ENCODE assay signal across 8 cellular contexts in the genomic region with DNA sequence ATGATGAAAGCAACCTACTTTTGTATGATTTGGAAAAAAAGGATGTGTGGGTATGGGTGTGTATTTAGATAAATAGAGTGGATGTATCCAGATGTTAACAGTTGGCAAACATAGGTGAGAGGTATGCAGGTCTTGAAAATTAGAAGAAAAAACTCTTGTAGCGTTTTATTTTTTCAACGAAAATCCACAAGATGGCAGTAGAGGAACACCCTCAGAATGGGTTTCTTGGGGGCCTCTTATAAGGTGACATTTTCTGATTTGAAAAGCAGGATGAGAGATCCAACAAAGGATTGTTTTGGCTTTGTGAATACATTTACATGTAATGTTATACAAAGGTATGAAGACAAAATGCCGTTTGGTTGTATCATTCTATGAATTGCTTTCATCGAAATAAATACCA.
A peak's percentile ranks its signal among the peaks of the same experiment; 100 is the strongest.
DNase-seq lines count a peak whose midpoint lies in the region; ATAC-seq and TF ChIP-seq lines count a peak whose summit lies in the region.

No MANE protein-coding gene starts in this region.

- H3K4me2 ChIP-seq in mesenchymal stem cell (ENCODE audit: low read length, poor library complexity, severe bottlenecking) = no peak overlapping the region

- H3K79me1 ChIP-seq in mesenchymal stem cell (replicated peaks; ENCODE audit: low read length, poor library complexity, severe bottlenecking) = no peaks in the 10 kb centered on the region

- H4K91ac ChIP-seq in mesenchymal stem cell (ENCODE audit: low read length) = no peak overlapping the region

- H3K27me3 ChIP-seq in BJ (ENCODE audit: control insufficient read depth, insufficient read depth, low read length) (no peaks in the 10 kb centered on the region), mesenchymal stem cell (ENCODE audit: control insufficient read depth in 1 of 2, insufficient read depth in 1 of 2, low read length in 2 of 2) (no peaks in the 10 kb centered on the region)

- H3K4me3 Mint-ChIP-seq in brain = no peak overlapping the region

- H3K27ac Mint-ChIP-seq in brain = peak overlapping the region in 1 of 5 experiments; percentile 24

- no peak overlapping the region for H2BK120ac ChIP-seq in mesenchymal stem cell (ENCODE audit: low read depth, low read length)

- no peak overlapping the region for H3K18ac ChIP-seq in mesenchymal stem cell (ENCODE audit: low read depth in 1 of 2, low read length in 2 of 2)

- no peak overlapping the region for H3K4me3 ChIP-seq in BJ (ENCODE audit: low read depth, low read length)
- no peak overlapping the region for H3K4me3 ChIP-seq in mesenchymal stem cell (ENCODE audit: insufficient read depth in 1 of 2, low read depth in 1 of 2, low read length in 2 of 2)

- no peak overlapping the region for H2BK5ac ChIP-seq in mesenchymal stem cell (ENCODE audit: low read depth, low read length, poor library complexity, severe bottlenecking)

- no peaks in the 10 kb centered on the region for H3K9me3 Mint-ChIP-seq in brain

- H2BK12ac ChIP-seq in mesenchymal stem cell (ENCODE audit: low read length in 2 of 2) = no peak overlapping the region

- H2AFZ ChIP-seq in mesenchymal stem cell (ENCODE audit: low read depth, low read length) = no peak overlapping the region

- no peak overlapping the region for H2BK15ac ChIP-seq in mesenchymal stem cell (ENCODE audit: low read depth, poor library complexity, severe bottlenecking)

- ATAC-seq in GM18868 (IDR thresholded peaks at IDR 0.05; ENCODE audit: unreplicated experiment) (peak; percentile 61), GM21619 (IDR thresholded peaks at IDR 0.05; ENCODE audit: unreplicated experiment) (no peak), GM19035 (IDR thresholded peaks at IDR 0.05; ENCODE audit: unreplicated experiment) (no peak)

- WGBS in mesenchymal stem cell = 0% methylated on average over 2 of the region's 4 CpGs

- H3K4me1 ChIP-seq in mesenchymal stem cell (ENCODE audit: control insufficient read depth, insufficient read depth, low read depth, low read length) = no peaks in the 10 kb centered on the region

- no peaks in the 10 kb centered on the region for H3K9me3 ChIP-seq in mesenchymal stem cell (ENCODE audit: control insufficient read depth, low read length)

- no peaks in the 10 kb centered on the region for H3K4me1 Mint-ChIP-seq in brain

- H3K36me3 Mint-ChIP-seq in brain = no peaks in the 10 kb centered on the region

- CTCF ChIA-PET in BJ (lab: Yijun Ruan, JAX) = interaction anchor here (0.8 kb wide), 1 partner anchor 1422 kb away, joined by 3 read pairs; no protein-coding TSS in a partner anchor

- no peak overlapping the region for H2AK5ac ChIP-seq in mesenchymal stem cell (ENCODE audit: low read length, severe bottlenecking)

- H3K14ac ChIP-seq in mesenchymal stem cell (ENCODE audit: low read length in 2 of 2) = no peak overlapping the region

- H3K23ac ChIP-seq in mesenchymal stem cell (ENCODE audit: low read length in 2 of 2) = no peak overlapping the region

- H3K4ac ChIP-seq in mesenchymal stem cell (ENCODE audit: low read depth in 1 of 2, low read length in 2 of 2) = no peak overlapping the region

- H3K9ac ChIP-seq in mesenchymal stem cell (ENCODE audit: low read length) = no peak overlapping the region

- DNase-seq in BJ (ENCODE audit: low read depth) (no peak), NCI-H2107 treated with DMSO at 0.1 percent for 48 hours (lab: John Stamatoyannopoulos, UW; ENCODE audit: unreplicated experiment) (peak; percentile 5), mesenchymal stem cell (peak; percentile 33), NCI-H510A (lab: John Stamatoyannopoulos, UW) (no peak)

- H3K27me3 Mint-ChIP-seq in brain = peaks cover 7% of the 10 kb centered on the region

- POLR2A ChIA-PET in BJ (lab: Charles Lee) = no interaction called here

- no peaks in the 10 kb centered on the region for H3K36me3 ChIP-seq in BJ (ENCODE audit: control insufficient read depth, insufficient read depth, low read length)
- H3K36me3 ChIP-seq in mesenchymal stem cell (ENCODE audit: control insufficient read depth in 1 of 2, insufficient read depth in 2 of 2, low read depth in 1 of 2, low read length in 2 of 2) = no peaks in the 10 kb centered on the region

- TF ChIP-seq CTCF in BJ (IDR thresholded peaks at IDR 0.05; ENCODE audit: insufficient read depth, low read depth, low read length) (peak; percentile 47), brain (conservative IDR thresholded peaks at IDR 0.05) (peak; percentile 69 to 72)

- no peak overlapping the region for H3K27ac ChIP-seq in mesenchymal stem cell (ENCODE audit: low read length, poor library complexity, severe bottlenecking)

- no peak overlapping the region for H4K8ac ChIP-seq in mesenchymal stem cell (ENCODE audit: low read length)

Comparison
In these comparisons a context has a peak if more than half of its experiments do, and no peak if none do; other contexts are left out.
1. DNase-seq: peak in NCI-H2107 treated with DMSO at 0.1 percent for 48 hours (single experiment) and mesenchymal stem cell (single experiment); none in BJ (single experiment) and NCI-H510A (single experiment).